In the genomic region with DNA sequence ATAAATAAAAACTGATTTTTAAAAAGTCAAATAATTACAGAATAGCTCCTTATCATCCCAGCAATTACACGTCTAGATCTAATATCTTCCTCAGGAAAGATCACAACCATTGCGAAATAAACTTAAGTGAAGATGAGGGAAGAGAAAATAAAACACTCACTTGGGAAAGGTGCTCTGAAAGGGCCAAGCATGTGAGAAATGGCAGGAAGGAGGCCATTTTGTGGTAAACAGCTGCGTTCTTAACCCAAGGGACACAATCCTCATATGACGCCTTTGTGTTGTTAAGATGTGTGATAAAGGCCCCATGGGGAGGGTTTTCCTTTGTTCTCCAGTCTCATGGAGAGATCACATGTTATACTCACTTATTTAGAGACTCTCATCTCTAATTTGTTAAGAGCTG, we compare ENCODE assay signal across 21 cellular contexts. TPM values are rescaled to one million over a fixed set of nuclear protein-coding genes. Genes with fewer than 3 reads are reported as not detected.
DNase-seq lines count a peak whose midpoint lies in the region; ATAC-seq and TF ChIP-seq lines count a peak whose summit lies in the region.
"Had no signal": no experiment of that assay in that cellular context is flagged by ENCODE, and none has a peak within 500 bp of the region (broad histone marks: within the 10 kb centered on the region; RNA-seq: fewer than 3 reads in every experiment).

No MANE protein-coding gene starts in this region.

- H2AFZ ChIP-seq in IMR-90 (replicated peaks; ENCODE audit: low read length, poor library complexity): no peak overlapping the region
- H2AFZ ChIP-seq: PC-9 had no signal

- H4K20me1 ChIP-seq in BLaER1 treated with 17β-estradiol and CSF1 and Interleukin-3, amounts not matched to agents 10 nM and 100 nM: peaks cover 0 to 100% (median 0%) of the 10 kb centered on the region in 11 experiments; a peak in 6 of 22 replicates
- H4K20me1 ChIP-seq in IMR-90 (ENCODE audit: insufficient read depth, low read length): no peaks in the 10 kb centered on the region

- no peak for DNase-seq in IMR-90
- DNase-seq in NCI-H345 (lab: John Stamatoyannopoulos, UW): peak; percentile 76
- no peak for DNase-seq in DMS 273 (lab: John Stamatoyannopoulos, UW; ENCODE audit: unreplicated experiment)
- DNase-seq in superior temporal gyrus (ENCODE audit: extremely low spot score): no peak
- DNase-seq: activated naive CD4-positive, alpha-beta T cell treated with anti-CD3 and anti-CD28 coated beads, Interleukin-2, amount 50 U/mL, for 16 hours; activated T-cell treated with anti-CD3 and anti-CD28 coated beads, Interleukin-2, amount 50 U/mL, for 72 hours; heart left ventricle; islet precursor cell; NCI-H526 treated with DMSO at 0.1 percent for 48 hours; PC-9; stimulated activated CD4-positive, alpha-beta T cell treated with anti-CD3 and anti-CD28 coated beads, Interleukin-15, amount 100 ng/mL, for 24 hours; stimulated activated naive CD4-positive, alpha-beta T cell; T-helper 2 cell had no signal

- ATAC-seq in IMR-90 (ENCODE audit: low read depth): no peak
- ATAC-seq in HG03520 (IDR thresholded peaks at IDR 0.05; ENCODE audit: unreplicated experiment): no peak
- ATAC-seq in HG03280 (IDR thresholded peaks at IDR 0.05; ENCODE audit: unreplicated experiment): no peak
- ATAC-seq: activated T-cell treated with anti-CD3 and anti-CD28 coated beads, Interleukin-2, amount 50 U/mL, for 72 hours; heart left ventricle had no signal

- H3K27me3 ChIP-seq in BLaER1 treated with 17β-estradiol and CSF1 and Interleukin-3, amounts not matched to agents 10 nM and 100 nM: no peaks in the 10 kb centered on the region
- H3K27me3 ChIP-seq in IMR-90 (ENCODE audit: control insufficient read depth, insufficient read depth, low read length) (no peaks in the 10 kb centered on the region), iPS-18a (ENCODE audit: control insufficient read depth, insufficient read depth, low read length) (peaks cover 5% of the 10 kb centered on the region)
- H3K27me3 ChIP-seq: heart left ventricle, right atrium auricular region, SJSA1, tibial nerve had no signal

- H2AK9ac ChIP-seq in IMR-90 (replicated peaks; ENCODE audit: low read depth, low read length, poor library complexity): no peak overlapping the region

- H2BK5ac ChIP-seq in IMR-90 (ENCODE audit: low read depth, low read length, poor library complexity, severe bottlenecking): no peak overlapping the region

- H3K9ac ChIP-seq in BLaER1 treated with 17β-estradiol and CSF1 and Interleukin-3, amounts not matched to agents 10 nM and 100 nM: no peak overlapping the region
- H3K9ac ChIP-seq in IMR-90 (ENCODE audit: low read depth, low read length) (no peak overlapping the region), iPS-18a (ENCODE audit: low read length) (no peak overlapping the region)

- no peak overlapping the region for H3K23ac ChIP-seq in IMR-90 (ENCODE audit: low read depth, low read length)

- TF ChIP-seq CTCF in IMR-90 (conservative IDR thresholded peaks at IDR 0.05; ENCODE audit: low read depth, low read length): no peak

- H3K36me3 ChIP-seq in BLaER1 treated with 17β-estradiol and CSF1 and Interleukin-3, amounts not matched to agents 10 nM and 100 nM: peaks cover 7 to 96% (median 12%) of the 10 kb centered on the region in 11 experiments; a peak in 13 of 22 replicates
- H3K36me3 ChIP-seq in IMR-90 (ENCODE audit: control insufficient read depth, insufficient read depth, low read length): no peaks in the 10 kb centered on the region
- no peaks in the 10 kb centered on the region for H3K36me3 ChIP-seq in iPS-18a (ENCODE audit: control insufficient read depth, low read depth, low read length)
- H3K36me3 ChIP-seq: heart left ventricle, right atrium auricular region, SJSA1, tibial nerve had no signal

- no CpG with 5 or more reads among the region's 4 CpGs for WGBS in IMR-90 (ENCODE audit: extremely low coverage in 2 of 2, insufficient read length in 1 of 2), 2 experiments

- TF ChIP-seq POLR2A in IMR-90 (IDR thresholded peaks at IDR 0.05; ENCODE audit: low read depth, low read length): no peak

- H2BK120ac ChIP-seq in IMR-90 (ENCODE audit: low read depth, low read length): no peak overlapping the region

- no peak overlapping the region for H3K4me3 ChIP-seq in BLaER1 treated with 17β-estradiol and CSF1 and Interleukin-3, amounts not matched to agents 10 nM and 100 nM
- H3K4me3 ChIP-seq in IMR-90 (ENCODE audit: insufficient read depth, low read depth, low read length): no peak overlapping the region
- H3K4me3 ChIP-seq in iPS-18a (ENCODE audit: low read length): peak overlapping the region; percentile 13
- H3K4me3 ChIP-seq: heart left ventricle, lung, PC-9, right atrium auricular region, SJSA1, tibial nerve had no signal

- no peak overlapping the region for H4K5ac ChIP-seq in IMR-90 (ENCODE audit: low read depth, low read length)

- H3K18ac ChIP-seq in IMR-90 (ENCODE audit: low read depth, low read length): no peak overlapping the region

- H4K91ac ChIP-seq in IMR-90 (ENCODE audit: insufficient read depth, low read depth, low read length): no peak overlapping the region

- no peak for TF ChIP-seq RAD21 in IMR-90 (IDR thresholded peaks at IDR 0.05; ENCODE audit: low read length)

- intact Hi-C loops in IMR-90 (cut with micrococcal nuclease): no loop called here

- no peak overlapping the region for H2BK15ac ChIP-seq in IMR-90 (ENCODE audit: low read depth, low read length)

- peak overlapping the region in 10 of 11 experiments; percentile 19 to 60 (median 30); a peak in 13 of 22 replicates for H3K27ac ChIP-seq in BLaER1 treated with 17β-estradiol and CSF1 and Interleukin-3, amounts not matched to agents 10 nM and 100 nM
- H3K27ac ChIP-seq in IMR-90 (ENCODE audit: insufficient read depth, low read length): no peak overlapping the region
- no peak overlapping the region for H3K27ac ChIP-seq in iPS-18a (ENCODE audit: low read length)
- H3K27ac ChIP-seq: PC-9, right atrium auricular region, SJSA1 had no signal

- no peak overlapping the region for H2AK5ac ChIP-seq in IMR-90 (ENCODE audit: low read depth, low read length)

- H3K56ac ChIP-seq in IMR-90 (ENCODE audit: extremely low read depth, insufficient read depth, low read length): no peak overlapping the region

- in situ Hi-C loops in IMR-90 (cut with MboI; ENCODE audit: low sequenced_read_pairs): no loop called here

- dilution Hi-C loops in IMR-90 (cut with HindIII; ENCODE audit: low sequenced_read_pairs, unreplicated experiment): no loop called here

- peaks cover 0 to 27% (median 10%) of the 10 kb centered on the region in 11 experiments; a peak in 12 of 22 replicates for H3K9me3 ChIP-seq in BLaER1 treated with 17β-estradiol and CSF1 and Interleukin-3, amounts not matched to agents 10 nM and 100 nM (replicated peaks in 1 of 11)
- H3K9me3 ChIP-seq in IMR-90 (ENCODE audit: control insufficient read depth, insufficient read depth, low read length) (no peaks in the 10 kb centered on the region), iPS-18a (ENCODE audit: control insufficient read depth, low read depth, low read length) (no peaks in the 10 kb centered on the region)
- H3K9me3 ChIP-seq: heart left ventricle, right atrium auricular region, SJSA1, tibial nerve had no signal

- no peak overlapping the region for H3K14ac ChIP-seq in IMR-90 (replicated peaks; ENCODE audit: low read depth, low read length)

- peak overlapping the region; percentile 33 to 69 (median 44); a peak in 21 of 22 replicates for H3K4me2 ChIP-seq in BLaER1 treated with 17β-estradiol and CSF1 and Interleukin-3, amounts not matched to agents 10 nM and 100 nM
- no peak overlapping the region for H3K4me2 ChIP-seq in IMR-90 (ENCODE audit: low read depth, low read length)
- H3K4me2 ChIP-seq: PC-9 had no signal

- CTCF ChIA-PET in IMR-90 (lab: Yijun Ruan, JAX): no interaction called here

- H3K9me1 ChIP-seq in IMR-90 (ENCODE audit: insufficient read depth, low read length): no peaks in the 10 kb centered on the region

- no TSS peak for BruUV-seq in IMR-90 (replicated peaks; lab: Mats Ljungman, UMichigan)

- no peak overlapping the region for H4K8ac ChIP-seq in IMR-90 (ENCODE audit: low read depth in 2 of 2, low read length in 2 of 2)

- no peaks in the 10 kb centered on the region for H3K79me1 ChIP-seq in IMR-90 (ENCODE audit: low read depth in 1 of 2, low read length in 2 of 2)

- peaks cover 12 to 92% (median 17%) of the 10 kb centered on the region in 10 experiments for H3K4me1 ChIP-seq in BLaER1 treated with 17β-estradiol and CSF1 and Interleukin-3, amounts not matched to agents 10 nM and 100 nM
- no peaks in the 10 kb centered on the region for H3K4me1 ChIP-seq in IMR-90 (ENCODE audit: control insufficient read depth, insufficient read depth, low read length)
- H3K4me1 ChIP-seq in iPS-18a (ENCODE audit: control insufficient read depth, low read depth, low read length): peaks cover 55% of the 10 kb centered on the region
- H3K4me1 ChIP-seq: heart left ventricle, right atrium auricular region, SJSA1 had no signal

- H3K4ac ChIP-seq in IMR-90 (ENCODE audit: low read depth, low read length): no peak overlapping the region

- POLR2A ChIA-PET in IMR-90 (lab: Charles Lee; ENCODE audit: unreplicated experiment): no interaction called here

- no peak overlapping the region for H2BK20ac ChIP-seq in IMR-90 (ENCODE audit: low read depth, low read length)

TF ChIP-seq in IMR-90, 13 proteins besides CTCF, POLR2A, EP300 and RAD21:
- TF ChIP-seq CEBPB (IDR thresholded peaks at IDR 0.05; ENCODE audit: low read depth, low read length) (peak; percentile 66), CHD1 (IDR thresholded peaks at IDR 0.05; ENCODE audit: low read depth, low read length) (no peak)

RNA-seq across cellular contexts. Expression of a gene that starts 32.5 kb away (rescaled TPM):
- total RNA-seq in IMR-90 (2012; rRNA removed): under 0.01 TPM in 1 of 2 replicates, not detected in the other
- not detected in 2 replicates for polyA plus RNA-seq in IMR-90 (2012; rRNA removed)
- polyA plus RNA-seq in IMR-90 (2012; cell fraction: cytosol; rRNA removed): not detected in 2 replicates
- not detected in 2 replicates for polyA plus RNA-seq in IMR-90 (2012; cell fraction: nucleus; rRNA removed; ENCODE audit: low replicate concordance)
- total RNA-seq: PC-9 had no signal

Comparison
In these comparisons a context has a peak if more than half of its experiments do, and no peak if none do; other contexts are left out.
1. H3K27ac ChIP-seq: peak in BLaER1 treated with 17β-estradiol and CSF1 and Interleukin-3, amounts not matched to agents 10 nM and 100 nM (10 of 11); none in IMR-90 (single experiment) and iPS-18a (single experiment).